In the genomic region with DNA sequence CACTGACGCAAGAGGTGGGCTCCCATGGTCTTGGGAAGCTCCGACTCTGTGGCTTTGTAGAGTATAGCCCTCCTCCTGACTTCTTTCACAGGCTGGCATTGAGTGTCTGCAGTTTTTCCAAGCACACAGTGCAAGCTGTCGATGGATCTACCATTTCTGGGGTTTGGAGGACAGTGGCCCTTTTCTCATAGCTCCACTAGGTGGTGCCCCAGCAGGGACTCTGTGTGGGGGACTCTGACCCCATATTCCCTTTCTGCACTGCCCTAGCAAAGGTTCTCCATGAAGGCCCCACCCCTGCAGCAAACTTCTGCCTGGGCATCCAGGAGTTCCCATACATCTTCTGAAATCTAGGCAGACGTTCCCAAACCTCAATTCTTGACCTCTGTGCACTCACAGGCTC, we compare ENCODE assay signal across 22 cellular contexts.
"Had no signal": no experiment of that assay in that cellular context is flagged by ENCODE, and none has a peak within 500 bp of the region (broad histone marks: within the 10 kb centered on the region; RNA-seq: fewer than 3 reads in every experiment).

No MANE protein-coding gene starts in this region.

- DNase-seq: activated CD4-positive, alpha-beta memory T cell treated with anti-CD3 and anti-CD28 coated beads for 36 hours; activated CD4-positive, alpha-beta T cell treated with anti-CD3 and anti-CD28 coated beads for 36 hours; activated CD8-positive, alpha-beta memory T cell treated with anti-CD3 and anti-CD28 coated beads, Interleukin-2, amount 10 ng/mL, durations not matched to agents 7 days and 5 days; activated naive CD4-positive, alpha-beta T cell treated with anti-CD3 and anti-CD28 coated beads, Interleukin-2, amount 10 ng/mL, durations not matched to agents 7 days and 5 days; activated naive CD8-positive, alpha-beta T cell treated with anti-CD3 and anti-CD28 coated beads, Interleukin-2, amount 50 U/mL, for 24 hours; anterior cingulate cortex; central memory CD4-positive, alpha-beta T cell; cortex of kidney; heart right ventricle; left ventricle myocardium inferior; mammary epithelial cell; midbrain; retina; stimulated activated CD4-positive, alpha-beta T cell treated with anti-CD3 and anti-CD28 coated beads, Interleukin-12 subunit alpha, Interleukin-12 subunit beta, amount 100 ng/mL, for 4 hours; stimulated activated CD4-positive, alpha-beta T cell treated with anti-CD3 and anti-CD28 coated beads, Interleukin-1b, Interleukin-23, amount 100 ng/mL, for 48 hours; stimulated activated CD8-positive, alpha-beta memory T cell treated with anti-CD3 and anti-CD28 coated beads, Interleukin-4, amount 100 ng/mL, for 48 hours; stimulated activated naive CD4-positive, alpha-beta T cell; T-helper 17 cell; tibial artery had no signal

- H3K36me3 ChIP-seq: heart right ventricle, left ventricle myocardium inferior, tibial artery had no signal

- H3K27me3 ChIP-seq: heart right ventricle, tibial artery had no signal

- H3K4me3 ChIP-seq: heart right ventricle, left ventricle myocardium inferior, tibial artery had no signal

- H3K4me3 Mint-ChIP-seq: activated CD4-positive, alpha-beta memory T cell treated with anti-CD3 and anti-CD28 coated beads for 36 hours; activated CD4-positive, alpha-beta T cell treated with anti-CD3 and anti-CD28 coated beads for 36 hours; activated CD8-positive, alpha-beta memory T cell treated with anti-CD3 and anti-CD28 coated beads, Interleukin-2, amount 10 ng/mL, durations not matched to agents 7 days and 5 days; activated naive CD4-positive, alpha-beta T cell treated with anti-CD3 and anti-CD28 coated beads, Interleukin-2, amount 10 ng/mL, durations not matched to agents 7 days and 5 days; activated naive CD8-positive, alpha-beta T cell treated with anti-CD3 and anti-CD28 coated beads, Interleukin-2, amount 50 U/mL, for 24 hours; brain; nephron; T-helper 17 cell; WTC11 had no signal

- H3K4me1 ChIP-seq: heart right ventricle, left ventricle myocardium inferior, tibial artery had no signal

- H3K4me1 Mint-ChIP-seq: activated CD4-positive, alpha-beta T cell treated with anti-CD3 and anti-CD28 coated beads for 36 hours; activated CD8-positive, alpha-beta memory T cell treated with anti-CD3 and anti-CD28 coated beads, Interleukin-2, amount 10 ng/mL, durations not matched to agents 7 days and 5 days; activated naive CD4-positive, alpha-beta T cell treated with anti-CD3 and anti-CD28 coated beads, Interleukin-2, amount 10 ng/mL, durations not matched to agents 7 days and 5 days; activated naive CD8-positive, alpha-beta T cell treated with anti-CD3 and anti-CD28 coated beads, Interleukin-2, amount 50 U/mL, for 24 hours; brain; nephron; T-helper 17 cell had no signal

- H3K27ac Mint-ChIP-seq: activated CD4-positive, alpha-beta memory T cell treated with anti-CD3 and anti-CD28 coated beads for 36 hours; activated CD4-positive, alpha-beta T cell treated with anti-CD3 and anti-CD28 coated beads for 36 hours; activated CD8-positive, alpha-beta memory T cell treated with anti-CD3 and anti-CD28 coated beads, Interleukin-2, amount 10 ng/mL, durations not matched to agents 7 days and 5 days; activated naive CD4-positive, alpha-beta T cell treated with anti-CD3 and anti-CD28 coated beads, Interleukin-2, amount 10 ng/mL, durations not matched to agents 7 days and 5 days; activated naive CD8-positive, alpha-beta T cell treated with anti-CD3 and anti-CD28 coated beads, Interleukin-2, amount 50 U/mL, for 24 hours; brain; nephron; T-helper 17 cell; WTC11 had no signal

- H3K27me3 Mint-ChIP-seq: activated CD4-positive, alpha-beta memory T cell treated with anti-CD3 and anti-CD28 coated beads for 36 hours; activated CD4-positive, alpha-beta T cell treated with anti-CD3 and anti-CD28 coated beads for 36 hours; activated CD8-positive, alpha-beta memory T cell treated with anti-CD3 and anti-CD28 coated beads, Interleukin-2, amount 10 ng/mL, durations not matched to agents 7 days and 5 days; activated naive CD4-positive, alpha-beta T cell treated with anti-CD3 and anti-CD28 coated beads, Interleukin-2, amount 10 ng/mL, durations not matched to agents 7 days and 5 days; activated naive CD8-positive, alpha-beta T cell treated with anti-CD3 and anti-CD28 coated beads, Interleukin-2, amount 50 U/mL, for 24 hours; T-helper 17 cell had no signal

- H3K9me3 ChIP-seq: tibial artery had no signal

- H3K36me3 Mint-ChIP-seq: activated CD4-positive, alpha-beta memory T cell treated with anti-CD3 and anti-CD28 coated beads for 36 hours; activated CD8-positive, alpha-beta memory T cell treated with anti-CD3 and anti-CD28 coated beads, Interleukin-2, amount 10 ng/mL, durations not matched to agents 7 days and 5 days; activated naive CD4-positive, alpha-beta T cell treated with anti-CD3 and anti-CD28 coated beads, Interleukin-2, amount 10 ng/mL, durations not matched to agents 7 days and 5 days; brain had no signal

- ATAC-seq: activated CD4-positive, alpha-beta T cell treated with anti-CD3 and anti-CD28 coated beads for 36 hours; activated CD8-positive, alpha-beta memory T cell treated with anti-CD3 and anti-CD28 coated beads, Interleukin-2, amount 10 ng/mL, durations not matched to agents 7 days and 5 days; activated naive CD8-positive, alpha-beta T cell treated with anti-CD3 and anti-CD28 coated beads, Interleukin-2, amount 50 U/mL, for 24 hours; heart right ventricle; T-helper 17 cell; WTC11 had no signal
